21 cellular contexts compared by ENCODE assay signal in genomic region chr17:10278218-10278617, GRCh38.
A peak's percentile ranks its signal among the peaks of the same experiment; 100 is the strongest.
DNase-seq lines count a peak whose midpoint lies in the region; ATAC-seq, FAIRE-seq and TF ChIP-seq lines count a peak whose summit lies in the region.
"Had no signal": no experiment of that assay in that cellular context is flagged by ENCODE, and none has a peak within 500 bp of the region (broad histone marks: within the 10 kb centered on the region; RNA-seq: fewer than 3 reads in every experiment).

No MANE protein-coding gene starts in this region.

- POLR2A ChIA-PET in GM12878 (lab: Charles Lee), result no interaction called here
- POLR2A ChIA-PET in CD4-positive, alpha-beta T cell (lab: Charles Lee), result no interaction called here

- BruUV-seq in GM12878 (replicated peaks; lab: Mats Ljungman, UMichigan), result no TSS peak

- H3K9ac ChIP-seq in GM12878 (ENCODE audit: control insufficient read depth, insufficient read depth, low read length), result no peak overlapping the region
- H3K9ac ChIP-seq: BLaER1 had no signal

- TF ChIP-seq RAD21 in GM12878 (IDR thresholded peaks at IDR 0.05; ENCODE audit: insufficient read depth, low read depth, low read length), result no peak

- H3K27ac Mint-ChIP-seq in HFFc6, result no peak overlapping the region
- no peak overlapping the region for H3K27ac Mint-ChIP-seq in nephron progenitor cell
- no peak overlapping the region for H3K27ac Mint-ChIP-seq in CD4-positive, alpha-beta T cell
- H3K27ac Mint-ChIP-seq: effector memory CD8-positive, alpha-beta T cell; naive B cell had no signal

- no peaks in the 10 kb centered on the region for H3K36me3 Mint-ChIP-seq in HFFc6 (ENCODE audit: low read depth)
- no peaks in the 10 kb centered on the region for H3K36me3 Mint-ChIP-seq in nephron progenitor cell (ENCODE audit: low read depth)
- no peaks in the 10 kb centered on the region for H3K36me3 Mint-ChIP-seq in CD4-positive, alpha-beta T cell (ENCODE audit: low read depth)
- H3K36me3 Mint-ChIP-seq: naive B cell had no signal

- RAD21 ChIA-PET in GM12878 (lab: Charles Lee; ENCODE audit: unreplicated experiment), result no interaction called here

- TF ChIP-seq EP300 in GM12878 (IDR thresholded peaks at IDR 0.05; ENCODE audit: borderline replicate concordance in 1 of 2, control insufficient read depth in 1 of 2, low read depth in 2 of 2, low read length in 2 of 2), result no peak

- 25% methylated on average over 3 of the region's 3 CpGs for WGBS in GM12878 (ENCODE audit: insufficient coverage, insufficient replicate concordance, low lambda C conversion rate, missing lambda C conversion rate)

- H3K4me3 Mint-ChIP-seq in HFFc6 (peak overlapping the region; percentile 21), nephron progenitor cell (no peak overlapping the region)
- H3K4me3 Mint-ChIP-seq in CD4-positive, alpha-beta T cell, result no peak overlapping the region

- no peaks in the 10 kb centered on the region for H3K36me3 ChIP-seq in GM12878 (ENCODE audit: control insufficient read depth in 2 of 2, insufficient read depth in 2 of 2, low read length in 1 of 2)
- H3K36me3 ChIP-seq: BLaER1, pancreas, SJSA1 had no signal

- H3K9me3 ChIP-seq in GM12878 (replicated peaks; ENCODE audit: control insufficient read depth, insufficient read depth, low read length), result no peaks in the 10 kb centered on the region
- H3K9me3 ChIP-seq in CD4-positive, alpha-beta T cell (ENCODE audit: control insufficient read depth, low read length), result no peaks in the 10 kb centered on the region
- H3K9me3 ChIP-seq: pancreas, SJSA1, testis had no signal

- in situ Hi-C loops in GM12878 (cut with MboI), result no loop called here

- H3K9me3 Mint-ChIP-seq in HFFc6 (peaks cover under 1% of the 10 kb centered on the region; the same call in 1 of the 2 replicates), nephron progenitor cell (no peaks in the 10 kb centered on the region)
- H3K9me3 Mint-ChIP-seq in CD4-positive, alpha-beta T cell, result no peaks in the 10 kb centered on the region
- H3K9me3 Mint-ChIP-seq: effector memory CD8-positive, alpha-beta T cell had no signal

- no peak overlapping the region for H3K4me2 ChIP-seq in GM12878 (ENCODE audit: control insufficient read depth, insufficient read depth)
- H3K4me2 ChIP-seq: BLaER1 had no signal

- H3K4me1 ChIP-seq in GM12878 (ENCODE audit: control insufficient read depth, insufficient read depth, low read length), result no peaks in the 10 kb centered on the region
- H3K4me1 ChIP-seq: pancreas, SJSA1, testis had no signal

- SMC1A ChIA-PET in GM12878 (lab: Charles Lee; ENCODE audit: uncharacterized antibody, unreplicated experiment), result interaction anchor here (1.2 kb wide), 1 partner anchor 32 kb away, joined by 4 read pairs; no protein-coding TSS in a partner anchor

- no peaks in the 10 kb centered on the region for H3K27me3 ChIP-seq in GM12878 (replicated peaks in 1 of 2; ENCODE audit: control insufficient read depth in 2 of 2, insufficient read depth in 2 of 2, low read length in 1 of 2)
- peaks cover 4% of the 10 kb centered on the region for H3K27me3 ChIP-seq in CD4-positive, alpha-beta T cell (ENCODE audit: control insufficient read depth, insufficient read depth, low read length)
- H3K27me3 ChIP-seq: BLaER1, SJSA1, testis had no signal

- ATAC-seq in GM12878 (peak; percentile 59), HG02759 (IDR thresholded peaks at IDR 0.05; ENCODE audit: unreplicated experiment) (no peak)
- ATAC-seq in CD4-positive, alpha-beta T cell (ENCODE audit: poor library complexity), result no peak
- ATAC-seq: effector memory CD8-positive, alpha-beta T cell; pancreas had no signal

- no peaks in the 10 kb centered on the region for H3K79me2 ChIP-seq in GM12878 (ENCODE audit: control insufficient read depth, insufficient read depth, low read length)

- no peak overlapping the region for H3K27ac ChIP-seq in GM12878 (ENCODE audit: control insufficient read depth, insufficient read depth)
- H3K27ac ChIP-seq in CD4-positive, alpha-beta T cell (ENCODE audit: low read depth, low read length), result no peak overlapping the region
- H3K27ac ChIP-seq: BLaER1, pancreas, SJSA1, testis had no signal

- TF ChIP-seq POLR2A in GM12878 (IDR thresholded peaks at IDR 0.05; ENCODE audit: low read depth, low read length), result no peak

- intact Hi-C loops in GM12878 (cut with micrococcal nuclease; ENCODE audit: unreplicated experiment), result no loop called here
- intact Hi-C loops in CD4-positive, alpha-beta T cell (cut with DNase I, micrococcal nuclease), result no loop called here

- DNase-seq in Daoy (ENCODE audit: low read depth), result peak; percentile 66
- DNase-seq in HFFc6, result no peak
- no peak for DNase-seq in GM12878 (ENCODE audit: low read depth, low spot score)
- peak; percentile 18 for DNase-seq in nephron progenitor cell
- DNase-seq in CD4-positive, alpha-beta T cell, result no peak
- DNase-seq in stimulated activated CD4-positive, alpha-beta T cell treated with anti-CD3 and anti-CD28 coated beads, Interleukin-4, amount 100 ng/mL, for 4 hours, result no peak
- DNase-seq: activated CD4-positive, alpha-beta T cell treated with anti-CD3 and anti-CD28 coated beads for 4 hours; activated effector memory CD4-positive, alpha-beta T cell treated with anti-CD3 and anti-CD28 coated beads, Interleukin-2, amount 50 U/mL, for 16 hours; amygdala; effector memory CD8-positive, alpha-beta T cell; Kasumi-1; naive B cell; NCI-H187; NCI-H446 treated with DMSO at 0.1 percent for 48 hours; pancreas; small intestine; testis had no signal

- H3K27me3 Mint-ChIP-seq in HFFc6 (ENCODE audit: insufficient read depth) (peaks cover 6% of the 10 kb centered on the region; the same call in 1 of the 2 replicates), nephron progenitor cell (ENCODE audit: low read depth, poor library complexity) (peaks cover 15% of the 10 kb centered on the region)
- H3K27me3 Mint-ChIP-seq in CD4-positive, alpha-beta T cell, result peaks cover 10% of the 10 kb centered on the region

- no peaks in the 10 kb centered on the region for H4K20me1 ChIP-seq in GM12878 (ENCODE audit: control insufficient read depth, insufficient read depth)
- H4K20me1 ChIP-seq: BLaER1 had no signal

- no peaks in the 10 kb centered on the region for H3K4me1 Mint-ChIP-seq in HFFc6 (ENCODE audit: low read depth)
- peaks cover 15% of the 10 kb centered on the region for H3K4me1 Mint-ChIP-seq in nephron progenitor cell
- H3K4me1 Mint-ChIP-seq in CD4-positive, alpha-beta T cell (ENCODE audit: low read depth), result no peaks in the 10 kb centered on the region
- H3K4me1 Mint-ChIP-seq: naive B cell had no signal

- H2AFZ ChIP-seq in GM12878 (ENCODE audit: control insufficient read depth, low read depth, low read length), result no peak overlapping the region

- CTCF ChIA-PET in GM12878 (lab: Yijun Ruan, JAX), result interaction anchor here (1.3 kb wide), 1 partner anchor 25 kb away, joined by 3 read pairs; no protein-coding TSS in a partner anchor
- CTCF ChIA-PET in CD4-positive, alpha-beta T cell (lab: Charles Lee), result no interaction called here

- TF ChIP-seq CTCF in HFFc6 (IDR thresholded peaks at IDR 0.05), result no peak
- TF ChIP-seq CTCF in GM12878 (IDR thresholded peaks at IDR 0.05 in 2 of 3, conservative IDR thresholded peaks at IDR 0.05 in 1 of 3; ENCODE audit: control insufficient read depth in 2 of 3, extremely low read depth in 1 of 3, insufficient read depth in 1 of 3, low read depth in 3 of 3, low read length in 3 of 3), result no peak
- no peak for TF ChIP-seq CTCF in nephron progenitor cell (IDR thresholded peaks at IDR 0.05)
- TF ChIP-seq CTCF in CD4-positive, alpha-beta T cell (IDR thresholded peaks at IDR 0.05), result no peak

- H3K4me3 ChIP-seq in GM12878, result no peak overlapping the region
- H3K4me3 ChIP-seq: BLaER1, pancreas, SJSA1, testis had no signal

- FAIRE-seq in GM12878 (lab: Jason Lieb, UNC), result peak; percentile 23
- FAIRE-seq: H1, pancreas, small intestine had no signal

TF ChIP-seq in GM12878, 131 proteins besides CTCF, POLR2A, EP300 and RAD21:
- TF ChIP-seq ZNF207 (IDR thresholded peaks at IDR 0.05; ENCODE audit: borderline replicate concordance) (no peak), RELB (IDR thresholded peaks at IDR 0.05; ENCODE audit: low read depth) (no peak), RB1 (IDR thresholded peaks at IDR 0.05; ENCODE audit: borderline replicate concordance) (no peak)
TF ChIP-seq in GM12878: peak in this region for 0.

Comparison
In these comparisons a context has a peak if more than half of its experiments do, and no peak if none do; other contexts are left out.
1. DNase-seq: peak in Daoy (single experiment) and nephron progenitor cell (single experiment); none in HFFc6 (single experiment), GM12878 (single experiment), CD4-positive, alpha-beta T cell (0 of 10) and stimulated activated CD4-positive, alpha-beta T cell treated with anti-CD3 and anti-CD28 coated beads, Interleukin-4, amount 100 ng/mL, for 4 hours (0 of 2).